Comparison of ENCODE assay signal across 15 cellular contexts in the genomic region with DNA sequence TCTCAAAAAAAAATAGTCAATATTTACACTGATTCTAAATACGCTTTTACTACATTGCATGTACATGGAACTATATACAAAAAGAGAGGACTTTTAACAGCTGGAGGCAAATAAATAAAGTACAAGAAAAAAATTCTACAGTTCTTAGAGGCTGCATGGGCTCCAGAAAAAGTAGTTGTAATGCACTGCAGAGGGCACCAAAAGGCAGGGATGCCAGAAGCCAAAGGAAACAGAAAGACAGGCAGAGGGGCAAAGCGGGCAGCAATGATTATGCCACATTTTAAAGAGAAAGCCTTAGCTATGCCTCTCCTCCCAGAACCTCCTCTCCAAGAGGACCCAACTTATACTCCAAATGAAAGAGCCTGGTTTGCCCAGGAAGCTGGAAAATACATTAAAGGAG. TPM values are rescaled to one million over a fixed set of nuclear protein-coding genes. Genes with fewer than 3 reads are reported as not detected.
DNase-seq lines count a peak whose midpoint lies in the region; TF ChIP-seq lines count a peak whose summit lies in the region.
"Had no signal": no experiment of that assay in that cellular context is flagged by ENCODE, and none has a peak within 500 bp of the region (broad histone marks: within the 10 kb centered on the region; RNA-seq: fewer than 3 reads in every experiment).

No MANE protein-coding gene starts in this region.

- DNase-seq in cardiac muscle cell (ENCODE audit: low read depth in 1 of 2, low spot score in 1 of 2) (no peak), left ventricle myocardium inferior (no peak), RPMI7951 (ENCODE audit: low read depth) (peak; percentile 40), epithelial cell of proximal tubule (ENCODE audit: low read depth) (no peak), suprapubic skin (ENCODE audit: low spot score in 2 of 2) (peak; percentile 3 to 10), AG08396 (ENCODE audit: low spot score) (no peak), H7 (no peak)
- no peak for DNase-seq in stimulated activated naive CD4-positive, alpha-beta T cell (lab: John Stamatoyannopoulos, UW)
- DNase-seq: activated CD4-positive, alpha-beta memory T cell treated with anti-CD3 and anti-CD28 coated beads, Interleukin-2, amount 10 ng/mL, durations not matched to agents 7 days and 5 days; activated naive CD4-positive, alpha-beta T cell treated with anti-CD3 and anti-CD28 coated beads for 36 hours; cerebellar nuclear complex; OCI-M1; psoas muscle had no signal

- H3K27ac ChIP-seq in cardiac muscle cell (no peak overlapping the region), left ventricle myocardium inferior (replicated peaks) (no peak overlapping the region), suprapubic skin (no peak overlapping the region)
- H3K27ac ChIP-seq: BLaER1, psoas muscle had no signal

- WGBS in suprapubic skin: 63% methylated on average over 2 of the region's 2 CpGs

- TF ChIP-seq CTCF in cardiac muscle cell (IDR thresholded peaks at IDR 0.05; ENCODE audit: low read depth, low read length) (peak; percentile 11), left ventricle myocardium inferior (IDR thresholded peaks at IDR 0.05; ENCODE audit: borderline replicate concordance) (no peak), epithelial cell of proximal tubule (conservative IDR thresholded peaks at IDR 0.05; ENCODE audit: low read depth, low read length) (peak; percentile 54), suprapubic skin (IDR thresholded peaks at IDR 0.05) (no peak)

- H3K9me3 ChIP-seq in cardiac muscle cell (ENCODE audit: low read depth) (no peaks in the 10 kb centered on the region), left ventricle myocardium inferior (replicated peaks) (no peaks in the 10 kb centered on the region), suprapubic skin (no peaks in the 10 kb centered on the region)
- H3K9me3 ChIP-seq: BLaER1, mucosa of descending colon, psoas muscle had no signal

- H3K36me3 ChIP-seq in cardiac muscle cell: no peaks in the 10 kb centered on the region
- H3K36me3 ChIP-seq in left ventricle myocardium inferior: no peaks in the 10 kb centered on the region
- no peaks in the 10 kb centered on the region for H3K36me3 ChIP-seq in suprapubic skin
- H3K36me3 ChIP-seq in H7 (replicated peaks; ENCODE audit: control insufficient read depth, insufficient read depth, low read length): no peaks in the 10 kb centered on the region
- H3K36me3 ChIP-seq: BLaER1 had no signal

- H3K27me3 ChIP-seq in cardiac muscle cell (no peaks in the 10 kb centered on the region), left ventricle myocardium inferior (ENCODE audit: low read depth) (no peaks in the 10 kb centered on the region), suprapubic skin (no peaks in the 10 kb centered on the region), H7 (ENCODE audit: control insufficient read depth, insufficient read depth, low read length) (no peaks in the 10 kb centered on the region)
- H3K27me3 ChIP-seq: BLaER1 had no signal

- intact Hi-C loops in left ventricle myocardium inferior (cut with micrococcal nuclease): no loop called here

- H3K4me3 ChIP-seq in cardiac muscle cell (no peak overlapping the region), left ventricle myocardium inferior (no peak overlapping the region), epithelial cell of proximal tubule (ENCODE audit: low read depth, low read length) (no peak overlapping the region), suprapubic skin (no peak overlapping the region), H7 (ENCODE audit: insufficient read depth, low read depth, low read length) (no peak overlapping the region)
- H3K4me3 ChIP-seq: BLaER1, mucosa of descending colon, psoas muscle had no signal

- H3K4me1 ChIP-seq in cardiac muscle cell (ENCODE audit: low read depth) (peaks cover 9% of the 10 kb centered on the region), left ventricle myocardium inferior (peaks cover 13% of the 10 kb centered on the region), suprapubic skin (peaks cover 11% of the 10 kb centered on the region)

- no peak for TF ChIP-seq EP300 in suprapubic skin (IDR thresholded peaks at IDR 0.05)

- TF ChIP-seq POLR2A in suprapubic skin (IDR thresholded peaks at IDR 0.05): no peak

RNA-seq across cellular contexts. Expression of a gene that starts 11.6 kb away (rescaled TPM):
- total RNA-seq in cardiac muscle cell (22.6 and 31.1 TPM in 2 replicates), left ventricle myocardium inferior (8.5 TPM), epithelial cell of proximal tubule (32.3 and 36.8 TPM in 2 replicates), suprapubic skin (10 to 100 TPM; 41.2 to 65.9 (median 53.3) TPM)
- 13.9 and 23.0 TPM in 2 replicates for polyA plus RNA-seq in cardiac muscle cell
- total RNA-seq in RPMI7951 (2014; rRNA removed; shearing (Covaris generic)): 16.2 and 16.8 TPM in 2 replicates
- total RNA-seq in H7 (2014; rRNA removed; shearing (Covaris generic)): 16.0 and 17.3 TPM in 2 replicates

RNA-seq across cellular contexts. Expression of a gene that starts 20.5 kb away (rescaled TPM):
- total RNA-seq in cardiac muscle cell: 8.9 and 21.7 TPM in 2 replicates
- polyA plus RNA-seq in cardiac muscle cell: 14.0 and 18.2 TPM in 2 replicates
- 10.8 TPM for total RNA-seq in left ventricle myocardium inferior
- total RNA-seq in RPMI7951 (2014; rRNA removed; shearing (Covaris generic)): 26.9 and 29.6 TPM in 2 replicates
- 27.6 and 34.4 TPM in 2 replicates for total RNA-seq in epithelial cell of proximal tubule
- total RNA-seq in suprapubic skin: 1 to 10 TPM in 3 of 4 donors, under 1 TPM in 1; 0.99 to 5.1 (median 2.2) TPM
- 10.1 and 11.9 TPM in 2 replicates for total RNA-seq in H7 (2014; rRNA removed; shearing (Covaris generic))
- total RNA-seq: activated CD4-positive, alpha-beta memory T cell treated with anti-CD3 and anti-CD28 coated beads, Interleukin-2, amount 10 ng/mL, durations not matched to agents 7 days and 5 days; activated naive CD4-positive, alpha-beta T cell treated with anti-CD3 and anti-CD28 coated beads for 36 hours had no signal

RNA-seq across cellular contexts. Expression of a gene that starts 35.4 kb away (rescaled TPM):
- 267 and 1,003 TPM in 2 replicates for total RNA-seq in cardiac muscle cell
- polyA plus RNA-seq in cardiac muscle cell: 391 and 693 TPM in 2 replicates
- 682 TPM for total RNA-seq in left ventricle myocardium inferior
- 333 and 473 TPM in 2 replicates for total RNA-seq in RPMI7951 (2014; rRNA removed; shearing (Covaris generic))
- total RNA-seq in epithelial cell of proximal tubule: 425 and 531 TPM in 2 replicates
- total RNA-seq in suprapubic skin: 100 to 1,000 TPM; 104 to 435 (median 229) TPM
- total RNA-seq in H7 (2014; rRNA removed; shearing (Covaris generic)): 124 and 196 TPM in 2 replicates

Comparison
In these comparisons a context has a peak if more than half of its experiments do, and no peak if none do; other contexts are left out.
1. CTCF ChIP-seq: peak in cardiac muscle cell (single experiment) and epithelial cell of proximal tubule (single experiment); none in left ventricle myocardium inferior (single experiment) and suprapubic skin (0 of 2).
2. DNase-seq: peak in RPMI7951 (single experiment) and suprapubic skin (2 of 2); none in cardiac muscle cell (0 of 2), left ventricle myocardium inferior (single experiment), epithelial cell of proximal tubule (single experiment), AG08396 (single experiment), stimulated activated naive CD4-positive, alpha-beta T cell (0 of 6) and H7 (single experiment).